8 cellular contexts compared by ENCODE assay signal in genomic region chr15:96359772-96360498, GRCh38. TPM values are rescaled to one million over a fixed set of nuclear protein-coding genes. Genes with fewer than 3 reads are reported as not detected.
DNase-seq lines count a peak whose midpoint lies in the region; ATAC-seq and TF ChIP-seq lines count a peak whose summit lies in the region.

No MANE protein-coding gene starts in this region.

- H3K4me3 ChIP-seq in left ventricle myocardium inferior: peak overlapping the region; percentile 67

- H3K4me1 Mint-ChIP-seq in WTC11: peaks cover 58% of the 10 kb centered on the region
- peaks cover 17% of the 10 kb centered on the region for H3K4me1 Mint-ChIP-seq in progenitor cell of endocrine pancreas (ENCODE audit: low read depth)

- TF ChIP-seq CTCF in WTC11 (IDR thresholded peaks at IDR 0.05) (no peak), left ventricle myocardium inferior (IDR thresholded peaks at IDR 0.05; ENCODE audit: borderline replicate concordance) (no peak), progenitor cell of endocrine pancreas (IDR thresholded peaks at IDR 0.05; ENCODE audit: unreplicated experiment) (no peak)

- CTCF ChIA-PET in WTC11 (lab: Charles Lee): interaction anchor here (1.0 to 2.8 kb wide), 8 partner anchors 10 to 886 kb away, joined by 3 to 9 read pairs (median 6); no protein-coding TSS in a partner anchor

- H3K27me3 Mint-ChIP-seq in WTC11 (ENCODE audit: low read depth) (no peaks in the 10 kb centered on the region), progenitor cell of endocrine pancreas (peaks cover 70% of the 10 kb centered on the region)

- H3K36me3 Mint-ChIP-seq in WTC11 (no peaks in the 10 kb centered on the region; the same call in 1 of the 2 replicates), progenitor cell of endocrine pancreas (ENCODE audit: insufficient read depth) (no peaks in the 10 kb centered on the region)

- peaks cover 50% of the 10 kb centered on the region for H3K4me1 ChIP-seq in left ventricle myocardium inferior

- intact Hi-C loops in left ventricle myocardium inferior (cut with micrococcal nuclease): no loop called here

- POLR2A ChIA-PET in WTC11 (lab: Charles Lee): interaction anchor here (0.6 kb wide), 1 partner anchor 33 kb away, joined by 3 read pairs; no protein-coding TSS in a partner anchor

- H3K9me3 ChIP-seq in left ventricle myocardium inferior (replicated peaks): no peaks in the 10 kb centered on the region

- H3K9me3 Mint-ChIP-seq in WTC11 (no peaks in the 10 kb centered on the region), progenitor cell of endocrine pancreas (ENCODE audit: low read depth) (no peaks in the 10 kb centered on the region)

- no peaks in the 10 kb centered on the region for H3K36me3 ChIP-seq in left ventricle myocardium inferior

- H3K27me3 ChIP-seq in left ventricle myocardium inferior (ENCODE audit: low read depth): peaks cover 96% of the 10 kb centered on the region

- no peak overlapping the region for H3K27ac Mint-ChIP-seq in WTC11
- H3K27ac Mint-ChIP-seq in progenitor cell of endocrine pancreas: no peak overlapping the region

- peak; percentile 50 for DNase-seq in COR-L47 (lab: John Stamatoyannopoulos, UW)
- no peak for DNase-seq in WTC11 (ENCODE audit: low spot score)
- DNase-seq in left ventricle myocardium inferior: no peak
- DNase-seq in progenitor cell of endocrine pancreas (ENCODE audit: low spot score, unreplicated experiment): no peak
- no peak for DNase-seq in GM19238 (ENCODE audit: insufficient read length, low spot score)
- DNase-seq in NCI-H446 treated with DMSO at 0.1 percent for 48 hours (lab: John Stamatoyannopoulos, UW): no peak

- peak overlapping the region; percentile 64 for H3K27ac ChIP-seq in left ventricle myocardium inferior (replicated peaks)

- ATAC-seq in WTC11: peak; percentile 26
- ATAC-seq in GM21576 (IDR thresholded peaks at IDR 0.05; ENCODE audit: unreplicated experiment): no peak
- no peak for ATAC-seq in HG03159 (IDR thresholded peaks at IDR 0.05; ENCODE audit: unreplicated experiment)

- H3K4me3 Mint-ChIP-seq in WTC11 (peak overlapping the region; percentile 52), progenitor cell of endocrine pancreas (ENCODE audit: low read depth) (peak overlapping the region; percentile 56)

TF ChIP-seq in WTC11, 78 proteins besides CTCF, POLR2A, EP300 and RAD21 (continues in another document):
- no peak for TF ChIP-seq MXD4 (CRISPR knock-in tag; IDR thresholded peaks at IDR 0.05; ENCODE audit: borderline replicate concordance)
- no peak for TF ChIP-seq ELF4 (CRISPR knock-in tag; IDR thresholded peaks at IDR 0.05; ENCODE audit: low read depth)
- TF ChIP-seq GTF2I (CRISPR knock-in tag; conservative IDR thresholded peaks at IDR 0.05): no peak
- no peak for TF ChIP-seq FOXK1 (CRISPR knock-in tag; IDR thresholded peaks at IDR 0.05)
- TF ChIP-seq NR3C1 (CRISPR knock-in tag; conservative IDR thresholded peaks at IDR 0.05; ENCODE audit: low read depth): no peak
- no peak for TF ChIP-seq ZNF232 (CRISPR knock-in tag; IDR thresholded peaks at IDR 0.05)
- TF ChIP-seq, protein P1, sequence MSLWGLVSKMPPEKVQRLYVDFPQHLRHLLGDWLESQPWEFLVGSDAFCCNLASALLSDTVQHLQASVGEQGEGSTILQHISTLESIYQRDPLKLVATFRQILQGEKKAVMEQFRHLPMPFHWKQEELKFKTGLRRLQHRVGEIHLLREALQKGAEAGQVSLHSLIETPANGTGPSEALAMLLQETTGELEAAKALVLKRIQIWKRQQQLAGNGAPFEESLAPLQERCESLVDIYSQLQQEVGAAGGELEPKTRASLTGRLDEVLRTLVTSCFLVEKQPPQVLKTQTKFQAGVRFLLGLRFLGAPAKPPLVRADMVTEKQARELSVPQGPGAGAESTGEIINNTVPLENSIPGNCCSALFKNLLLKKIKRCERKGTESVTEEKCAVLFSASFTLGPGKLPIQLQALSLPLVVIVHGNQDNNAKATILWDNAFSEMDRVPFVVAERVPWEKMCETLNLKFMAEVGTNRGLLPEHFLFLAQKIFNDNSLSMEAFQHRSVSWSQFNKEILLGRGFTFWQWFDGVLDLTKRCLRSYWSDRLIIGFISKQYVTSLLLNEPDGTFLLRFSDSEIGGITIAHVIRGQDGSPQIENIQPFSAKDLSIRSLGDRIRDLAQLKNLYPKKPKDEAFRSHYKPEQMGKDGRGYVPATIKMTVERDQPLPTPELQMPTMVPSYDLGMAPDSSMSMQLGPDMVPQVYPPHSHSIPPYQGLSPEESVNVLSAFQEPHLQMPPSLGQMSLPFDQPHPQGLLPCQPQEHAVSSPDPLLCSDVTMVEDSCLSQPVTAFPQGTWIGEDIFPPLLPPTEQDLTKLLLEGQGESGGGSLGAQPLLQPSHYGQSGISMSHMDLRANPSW (CRISPR knock-in tag; conservative IDR thresholded peaks at IDR 0.05; ENCODE audit: low read depth): no peak
- TF ChIP-seq ZBTB43 (CRISPR knock-in tag; IDR thresholded peaks at IDR 0.05): no peak
- TF ChIP-seq USF1 (CRISPR knock-in tag; IDR thresholded peaks at IDR 0.05): no peak
- TF ChIP-seq ZBTB21 (CRISPR knock-in tag; IDR thresholded peaks at IDR 0.05; ENCODE audit: borderline replicate concordance): no peak
- TF ChIP-seq ARID4B (CRISPR knock-in tag; IDR thresholded peaks at IDR 0.05; ENCODE audit: borderline replicate concordance): no peak
- no peak for TF ChIP-seq CREB1 (CRISPR knock-in tag; IDR thresholded peaks at IDR 0.05)
- TF ChIP-seq MYBL2 (CRISPR knock-in tag; IDR thresholded peaks at IDR 0.05): no peak
- TF ChIP-seq TEAD4 (CRISPR knock-in tag; IDR thresholded peaks at IDR 0.05): no peak
- no peak for TF ChIP-seq CREM (CRISPR knock-in tag; IDR thresholded peaks at IDR 0.05)
- no peak for TF ChIP-seq SP1 (CRISPR knock-in tag; conservative IDR thresholded peaks at IDR 0.05)
- TF ChIP-seq E2F4 (CRISPR knock-in tag; IDR thresholded peaks at IDR 0.05; ENCODE audit: borderline replicate concordance, low read depth): no peak
- TF ChIP-seq ZNF396 (CRISPR knock-in tag; IDR thresholded peaks at IDR 0.05; ENCODE audit: borderline replicate concordance): no peak
- TF ChIP-seq SMAD4 (CRISPR knock-in tag; IDR thresholded peaks at IDR 0.05): no peak

RNA-seq across cellular contexts. Expression of gene NR2F2, which starts 29.4 kb away (rescaled TPM):
- total RNA-seq in WTC11 (2021) (0.27 to 0.57 TPM (median 0.55 TPM) in 3 replicates), left ventricle myocardium inferior (12.8 TPM), progenitor cell of endocrine pancreas (40.3 and 48.6 TPM in 2 replicates)
